1 cellular context compared by ENCODE assay signal in genomic region chr11:13668102-13668956, GRCh38.
TF ChIP-seq lines count a peak whose summit lies in the region.

Gene FAR1, plus strand, starts transcription at chr11:13668668. Its CDS starts 26,098 bp downstream, at chr11:13694766.

TF ChIP-seq in GM12878, 131 proteins besides CTCF, POLR2A, EP300 and RAD21 (continued from another document and continues in another):
- TF ChIP-seq RBBP5 (conservative IDR thresholded peaks at IDR 0.05) (no peak), EZH2 (IDR thresholded peaks at IDR 0.05; ENCODE audit: borderline replicate concordance, control insufficient read depth, low read depth, low read length) (no peak), MEF2B (IDR thresholded peaks at IDR 0.05; ENCODE audit: partially characterized antibody, poor library complexity, severe bottlenecking) (no peak), SREBF2 (IDR thresholded peaks at IDR 0.05; ENCODE audit: low read length) (no peak), MXI1 (IDR thresholded peaks at IDR 0.05; ENCODE audit: low read depth, low read length) (peak; percentile 55; the same call in 1 of the 2 replicates), CBFB (IDR thresholded peaks at IDR 0.05; ENCODE audit: low read depth) (no peak), NFYA (IDR thresholded peaks at IDR 0.05; ENCODE audit: borderline replicate concordance, low read depth, low read length) (no peak), STAT1 (conservative IDR thresholded peaks at IDR 0.05) (no peak), SUPT20H (IDR thresholded peaks at IDR 0.05; ENCODE audit: borderline replicate concordance, control insufficient read depth, low read depth, low read length) (no peak), RUNX3 (IDR thresholded peaks at IDR 0.05; ENCODE audit: low read length) (peak; percentile 27), CBX5 (IDR thresholded peaks at IDR 0.05; ENCODE audit: low read depth) (peak; percentile 74; the same call in 1 of the 2 replicates), CREB1 (IDR thresholded peaks at IDR 0.05; ENCODE audit: low read depth) (peak; percentile 89), SPI1 (IDR thresholded peaks at IDR 0.05; ENCODE audit: borderline replicate concordance, insufficient read depth, low read depth, low read length) (no peak), BHLHE40 (IDR thresholded peaks at IDR 0.05; ENCODE audit: borderline replicate concordance in 1 of 2, low read depth in 2 of 2, low read length in 1 of 2) (peak in 1 of 2 experiments; percentile 41; a peak in 2 of 4 replicates), MAX (IDR thresholded peaks at IDR 0.05; ENCODE audit: low read depth, low read length) (peak; percentile 72), ATF2 (IDR thresholded peaks at IDR 0.05; ENCODE audit: low read length) (no peak), POLR2AphosphoS5 (IDR thresholded peaks at IDR 0.05; ENCODE audit: low read length) (no peak), WRNIP1 (IDR thresholded peaks at IDR 0.05; ENCODE audit: borderline replicate concordance, low read depth, low read length) (no peak), CREM (IDR thresholded peaks at IDR 0.05; ENCODE audit: low read depth) (peak; percentile 86), MEF2A (IDR thresholded peaks at IDR 0.05; ENCODE audit: insufficient read depth, low read depth, low read length) (0 out of 2 replicates have a peak, but pooled peaks have one; percentile 3), PRDM15 (CRISPR knock-in tag; IDR thresholded peaks at IDR 0.05) (no peak), FOS (IDR thresholded peaks at IDR 0.05; ENCODE audit: borderline replicate concordance, extremely low read depth, insufficient read length) (peak; percentile 70), RELB (IDR thresholded peaks at IDR 0.05; ENCODE audit: low read depth) (no peak), ASH2L (IDR thresholded peaks at IDR 0.05; ENCODE audit: borderline replicate concordance, low read depth) (peak; percentile 75; the same call in 1 of the 2 replicates), SKIL (IDR thresholded peaks at IDR 0.05; ENCODE audit: low read depth, poor library complexity, severe bottlenecking) (no peak), LARP7 (IDR thresholded peaks at IDR 0.05) (peak; percentile 86), KLF5 (IDR thresholded peaks at IDR 0.05; ENCODE audit: partially characterized antibody) (no peak), POLR2AphosphoS2 (IDR thresholded peaks at IDR 0.05; ENCODE audit: low read depth, low read length) (no peak; the same call in 1 of the 2 replicates), GATAD2B (conservative IDR thresholded peaks at IDR 0.05; ENCODE audit: low read depth) (peak; percentile 65), MLLT1 (IDR thresholded peaks at IDR 0.05) (no peak), SMARCA5 (IDR thresholded peaks at IDR 0.05) (peak; percentile 91), ZNF24 (IDR thresholded peaks at IDR 0.05) (no peak), STAT3 (IDR thresholded peaks at IDR 0.05; ENCODE audit: low read depth, low read length) (no peak), BMI1 (IDR thresholded peaks at IDR 0.05; ENCODE audit: borderline replicate concordance) (no peak), REST (IDR thresholded peaks at IDR 0.05; ENCODE audit: low read depth, low read length) (0 out of 2 replicates have a peak, but pooled peaks have one; percentile 18), IKZF2 (IDR thresholded peaks at IDR 0.05) (peak in 1 of 2 experiments; percentile 13; a peak in 1 of 4 replicates), NR2C2 (IDR thresholded peaks at IDR 0.05; ENCODE audit: borderline replicate concordance, control insufficient read depth, insufficient read length, low read depth) (no peak), PKNOX1 (IDR thresholded peaks at IDR 0.05) (peak; percentile 88), JUND (IDR thresholded peaks at IDR 0.05; ENCODE audit: low read depth, low read length) (no peak), BACH1 (IDR thresholded peaks at IDR 0.05; ENCODE audit: borderline replicate concordance) (peak; percentile 55; the same call in 1 of the 2 replicates), SUZ12 (IDR thresholded peaks at IDR 0.05; ENCODE audit: unreplicated experiment) (no peak), BRCA1 (IDR thresholded peaks at IDR 0.05; ENCODE audit: low read depth, low read length) (no peak), KAT2A (conservative IDR thresholded peaks at IDR 0.05; ENCODE audit: control insufficient read depth, low read depth, low read length) (no peak), ZBTB11 (CRISPR knock-in tag; IDR thresholded peaks at IDR 0.05) (no peak)
